In genomic region chr3:38348903-38349302, GRCh38 we compare ENCODE assay signal across 12 cellular contexts. TPM values are rescaled to one million over a fixed set of nuclear protein-coding genes. Genes with fewer than 3 reads are reported as not detected.
DNase-seq lines count a peak whose midpoint lies in the region; ATAC-seq, FAIRE-seq and TF ChIP-seq lines count a peak whose summit lies in the region.
"Had no signal": no experiment of that assay in that cellular context is flagged by ENCODE, and none has a peak within 500 bp of the region (broad histone marks: within the 10 kb centered on the region; RNA-seq: fewer than 3 reads in every experiment).

No MANE protein-coding gene starts in this region.

- no peak for ATAC-seq in heart right ventricle
- ATAC-seq: stimulated activated naive CD8-positive, alpha-beta T cell treated with anti-CD3 and anti-CD28 coated beads, Interleukin-15, Interleukin-2, amounts not matched to agents 100 U/mL and 50 U/mL, for 24 hours had no signal

- no peaks in the 10 kb centered on the region for H3K4me1 ChIP-seq in A673 (ENCODE audit: insufficient read depth, low read length, poor library complexity, severe bottlenecking)
- H3K4me1 ChIP-seq in heart right ventricle: peaks cover 0 to 22% (median 9%) of the 10 kb centered on the region in 9 donors

- H3K4me3 ChIP-seq in A673 (ENCODE audit: low read depth, low read length, poor library complexity, severe bottlenecking) (no peak overlapping the region), heart right ventricle (no peak overlapping the region)
- H3K4me3 ChIP-seq: ascending aorta had no signal

- POLR2A ChIA-PET in A673 (lab: Charles Lee; ENCODE audit: low non-redundant PET): no interaction called here

- BruUV-seq in A673 (replicated peaks; lab: Mats Ljungman, UMichigan): TSS peak; percentile 29

- no peaks in the 10 kb centered on the region for H3K9me3 ChIP-seq in A673 (ENCODE audit: low read depth, low read length, poor library complexity, severe bottlenecking)
- H3K9me3 ChIP-seq in heart right ventricle: no peaks in the 10 kb centered on the region
- H3K9me3 ChIP-seq: ascending aorta had no signal

- 69 to 76% methylated on average over 4 of the region's 4 CpGs for WGBS in heart right ventricle, 2 donors

- H3K27ac ChIP-seq in A673 (ENCODE audit: low read depth, low read length, poor library complexity, severe bottlenecking) (no peak overlapping the region), heart right ventricle (no peak overlapping the region)
- H3K27ac ChIP-seq: ascending aorta had no signal

- FAIRE-seq in GM12891 (lab: Jason Lieb, UNC): no peak
- no peak for FAIRE-seq in RCC 7860 (lab: Jason Lieb, UNC)

- no peak for TF ChIP-seq POLR2A in GM12891 (IDR thresholded peaks at IDR 0.05; ENCODE audit: low read depth, low read length)

- no peaks in the 10 kb centered on the region for H3K27me3 ChIP-seq in A673 (replicated peaks; ENCODE audit: insufficient read depth, low read depth, low read length, poor library complexity)
- no peaks in the 10 kb centered on the region for H3K27me3 ChIP-seq in heart right ventricle
- H3K27me3 ChIP-seq: ascending aorta had no signal

- intact Hi-C loops in A673 (cut with micrococcal nuclease; ENCODE audit: unreplicated experiment) (loop anchor here (5.0 to 10.0 kb wide), 2 partner anchors 133 to 214 kb away; partner anchors contain the start of genes ACAA1 and MYD88), heart right ventricle (cut with DNase I) (loop anchor here in 8 of 10 donors (5.0 to 10.0 kb wide), 6 partner anchors 128 to 306 kb away; partner anchors contain the start of genes ACAA1 (in 2 of the 8) and MYD88 (in 2 of the 8))

- peak; percentile 57 for DNase-seq in A673 (ENCODE audit: low spot score)
- no peak for DNase-seq in GM12891 (ENCODE audit: insufficient read length, low spot score)
- peak; percentile 54 for DNase-seq in RCC 7860 (ENCODE audit: low spot score)
- DNase-seq in fibroblast of peridontal ligament (ENCODE audit: extremely low read depth): peak; percentile 53
- DNase-seq in NCI-H1092 treated with DMSO at 0.1 percent for 48 hours (lab: John Stamatoyannopoulos, UW): no peak
- DNase-seq in stimulated activated naive CD4-positive, alpha-beta T cell (lab: John Stamatoyannopoulos, UW): no peak
- no peak for DNase-seq in iPS-NIHi7 (ENCODE audit: extremely low spot score)
- no peak for DNase-seq in heart right ventricle
- DNase-seq: GDM1; posterior cingulate gyrus; stimulated activated naive CD8-positive, alpha-beta T cell treated with anti-CD3 and anti-CD28 coated beads, Interleukin-15, Interleukin-2, amounts not matched to agents 100 U/mL and 50 U/mL, for 24 hours had no signal

- no peaks in the 10 kb centered on the region for H3K36me3 ChIP-seq in A673 (ENCODE audit: insufficient read depth, low read length, poor library complexity, severe bottlenecking)
- H3K36me3 ChIP-seq in heart right ventricle: peaks cover 0 to 7% (median 0%) of the 10 kb centered on the region in 9 donors
- H3K36me3 ChIP-seq: ascending aorta had no signal

- CTCF ChIA-PET in A673 (lab: Charles Lee): interaction anchor here (1.1 kb wide), 1 partner anchor 131 kb away, joined by 3 read pairs; no protein-coding TSS in a partner anchor

- TF ChIP-seq CTCF in A673 (conservative IDR thresholded peaks at IDR 0.05; ENCODE audit: low read depth, low read length): no peak
- no peak for TF ChIP-seq CTCF in heart right ventricle (IDR thresholded peaks at IDR 0.05)

TF ChIP-seq in GM12891, 5 proteins besides CTCF, POLR2A, EP300 and RAD21:
- TF ChIP-seq PAX5 (IDR thresholded peaks at IDR 0.05; ENCODE audit: insufficient read depth, low read length, severe bottlenecking): no peak
- 0 out of 2 replicates have a peak, but pooled peaks have one; percentile 15 for TF ChIP-seq SPI1 (IDR thresholded peaks at IDR 0.05; ENCODE audit: low read depth, low read length)

RNA-seq across cellular contexts. Expression of gene XYLB, which starts 2.3 kb away (rescaled TPM):
- 3.6 and 4.7 TPM in 2 replicates for total RNA-seq in A673 (2021)
- 1.2 TPM for polyA plus RNA-seq in GM12891 (2012; ENCODE audit: low read depth, missing spikeins)
- total RNA-seq in heart right ventricle: 1 to 10 TPM in 2 of 10 donors, under 1 TPM in 8; 0.42 to 1.7 (median 0.73) TPM
- under 1 TPM; 0.22 TPM for polyA plus RNA-seq in heart right ventricle

Comparison
In these comparisons a context has a peak if more than half of its experiments do, and no peak if none do; other contexts are left out.
1. DNase-seq: peak in A673 (single experiment), RCC 7860 (single experiment) and fibroblast of peridontal ligament (single experiment); none in GM12891 (single experiment), NCI-H1092 treated with DMSO at 0.1 percent for 48 hours (single experiment), stimulated activated naive CD4-positive, alpha-beta T cell (0 of 6), iPS-NIHi7 (single experiment) and heart right ventricle (0 of 2).